In the genomic region with DNA sequence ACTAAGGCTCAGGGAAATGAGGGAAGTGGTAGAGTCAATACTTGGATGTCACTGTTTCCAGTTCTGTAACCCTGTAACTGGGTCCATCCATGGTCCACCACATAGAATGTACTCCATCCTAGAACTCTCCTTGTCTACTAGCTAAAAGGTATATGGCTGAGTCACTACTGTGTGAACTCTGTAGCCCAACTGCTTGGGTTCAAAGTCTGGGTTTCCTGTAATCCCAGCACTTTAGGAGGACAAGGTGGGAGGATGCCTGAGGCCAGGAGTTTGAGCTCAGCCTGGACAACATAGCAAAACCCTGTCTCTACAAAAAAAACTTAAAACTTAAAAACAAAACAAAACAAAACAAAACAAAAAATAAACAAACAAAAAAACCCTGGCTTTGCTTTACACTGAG, we compare ENCODE assay signal across 1 cellular context.
TF ChIP-seq lines count a peak whose summit lies in the region.

No MANE protein-coding gene starts in this region.

TF ChIP-seq in HepG2, 621 proteins besides CTCF, POLR2A, EP300 and RAD21 (continued from another document):
- no peak for TF ChIP-seq ZBTB25 (CRISPR knock-in tag; IDR thresholded peaks at IDR 0.05)
- TF ChIP-seq ARNT (IDR thresholded peaks at IDR 0.05) = no peak
- TF ChIP-seq, protein P1, sequence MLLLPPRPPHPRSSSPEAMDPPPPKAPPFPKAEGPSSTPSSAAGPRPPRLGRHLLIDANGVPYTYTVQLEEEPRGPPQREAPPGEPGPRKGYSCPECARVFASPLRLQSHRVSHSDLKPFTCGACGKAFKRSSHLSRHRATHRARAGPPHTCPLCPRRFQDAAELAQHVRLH (CRISPR knock-in tag; IDR thresholded peaks at IDR 0.05; ENCODE audit: borderline replicate concordance, low read depth) = no peak
- TF ChIP-seq XBP1 (CRISPR knock-in tag; IDR thresholded peaks at IDR 0.05) = no peak
- TF ChIP-seq HNRNPUL1 (IDR thresholded peaks at IDR 0.05; ENCODE audit: low read depth, low read length) = no peak
- TF ChIP-seq, protein P2, sequence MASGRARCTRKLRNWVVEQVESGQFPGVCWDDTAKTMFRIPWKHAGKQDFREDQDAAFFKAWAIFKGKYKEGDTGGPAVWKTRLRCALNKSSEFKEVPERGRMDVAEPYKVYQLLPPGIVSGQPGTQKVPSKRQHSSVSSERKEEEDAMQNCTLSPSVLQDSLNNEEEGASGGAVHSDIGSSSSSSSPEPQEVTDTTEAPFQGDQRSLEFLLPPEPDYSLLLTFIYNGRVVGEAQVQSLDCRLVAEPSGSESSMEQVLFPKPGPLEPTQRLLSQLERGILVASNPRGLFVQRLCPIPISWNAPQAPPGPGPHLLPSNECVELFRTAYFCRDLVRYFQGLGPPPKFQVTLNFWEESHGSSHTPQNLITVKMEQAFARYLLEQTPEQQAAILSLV (CRISPR knock-in tag; IDR thresholded peaks at IDR 0.05; ENCODE audit: borderline replicate concordance) = no peak
- TF ChIP-seq ZFP41 (CRISPR knock-in tag; IDR thresholded peaks at IDR 0.05; ENCODE audit: borderline replicate concordance) = no peak
- TF ChIP-seq ZNF235 (CRISPR knock-in tag; IDR thresholded peaks at IDR 0.05; ENCODE audit: borderline replicate concordance) = no peak
